ENCODE assay signal across 10 cellular contexts in genomic region chr4:85557016-85557901, GRCh38.
DNase-seq lines count a peak whose midpoint lies in the region; ATAC-seq and TF ChIP-seq lines count a peak whose summit lies in the region.
"Had no signal": no experiment of that assay in that cellular context is flagged by ENCODE, and none has a peak within 500 bp of the region (broad histone marks: within the 10 kb centered on the region; RNA-seq: fewer than 3 reads in every experiment).

No MANE protein-coding gene starts in this region.

- peaks cover 13 to 47% of the 10 kb centered on the region in 2 donors for H3K36me3 Mint-ChIP-seq in stimulated activated naive B cell treated with anti-CD40 and anti-IgM and Interleukin-4, amounts not matched to agents 10 μg/mL and 1 μg/mL and 100 μg/mL, for 72 hours

- peaks cover 48 to 49% of the 10 kb centered on the region in 2 donors for H3K4me1 Mint-ChIP-seq in stimulated activated naive B cell treated with anti-CD40 and anti-IgM and Interleukin-4, amounts not matched to agents 10 μg/mL and 1 μg/mL and 100 μg/mL, for 72 hours

- H3K27me3 ChIP-seq in breast epithelium, result no peaks in the 10 kb centered on the region

- DNase-seq in stimulated activated naive B cell treated with anti-CD40 and anti-IgM and Interleukin-4, amounts not matched to agents 10 μg/mL and 1 μg/mL and 100 μg/mL, for 72 hours, result peak; percentile 90
- DNase-seq in iPS-NIHi7 (ENCODE audit: extremely low spot score), result no peak
- no peak for DNase-seq in posterior vena cava (ENCODE audit: low spot score)
- no peak for DNase-seq in breast epithelium (ENCODE audit: low spot score in 2 of 2)
- DNase-seq: activated CD4-positive, alpha-beta T cell treated with anti-CD3 and anti-CD28 coated beads for 48 hours; GF-D8; KBM-7 had no signal

- H3K36me3 ChIP-seq in breast epithelium, result no peaks in the 10 kb centered on the region

- peaks cover 0 to 11% of the 10 kb centered on the region in 2 donors for H3K9me3 ChIP-seq in breast epithelium

- no peak overlapping the region for H3K4me3 ChIP-seq in breast epithelium

- peaks cover 12 to 20% of the 10 kb centered on the region in 2 donors for H3K9me3 Mint-ChIP-seq in stimulated activated naive B cell treated with anti-CD40 and anti-IgM and Interleukin-4, amounts not matched to agents 10 μg/mL and 1 μg/mL and 100 μg/mL, for 72 hours

- ATAC-seq in GM19043 (IDR thresholded peaks at IDR 0.05; ENCODE audit: low read depth, unreplicated experiment), result peak; percentile 89
- peak; percentile 98 for ATAC-seq in HG02610 (IDR thresholded peaks at IDR 0.05; ENCODE audit: unreplicated experiment)
- peak; percentile 83 for ATAC-seq in HG03520 (IDR thresholded peaks at IDR 0.05; ENCODE audit: unreplicated experiment)
- peak; percentile 91 to 97 for ATAC-seq in stimulated activated naive B cell treated with anti-CD40 and anti-IgM and Interleukin-4, amounts not matched to agents 10 μg/mL and 1 μg/mL and 100 μg/mL, for 72 hours (replicated peaks)

- no peaks in the 10 kb centered on the region for H3K27me3 Mint-ChIP-seq in stimulated activated naive B cell treated with anti-CD40 and anti-IgM and Interleukin-4, amounts not matched to agents 10 μg/mL and 1 μg/mL and 100 μg/mL, for 72 hours

- peak overlapping the region; percentile 17 to 42 for H3K4me3 Mint-ChIP-seq in stimulated activated naive B cell treated with anti-CD40 and anti-IgM and Interleukin-4, amounts not matched to agents 10 μg/mL and 1 μg/mL and 100 μg/mL, for 72 hours

- H3K27ac ChIP-seq in breast epithelium, result no peak overlapping the region

- TF ChIP-seq POLR2A in breast epithelium (IDR thresholded peaks at IDR 0.05), result no peak

- H3K4me1 ChIP-seq in breast epithelium, result no peaks in the 10 kb centered on the region

- intact Hi-C loops in posterior vena cava (cut with DNase I), result no loop called here
- intact Hi-C loops in breast epithelium (cut with DNase I; ENCODE audit: low total_unique reads), result no loop called here

- no peak for TF ChIP-seq CTCF in breast epithelium (IDR thresholded peaks at IDR 0.05)

- H3K27ac Mint-ChIP-seq in stimulated activated naive B cell treated with anti-CD40 and anti-IgM and Interleukin-4, amounts not matched to agents 10 μg/mL and 1 μg/mL and 100 μg/mL, for 72 hours, result peak overlapping the region; percentile 98
